1 cellular context compared by ENCODE assay signal in the genomic region with DNA sequence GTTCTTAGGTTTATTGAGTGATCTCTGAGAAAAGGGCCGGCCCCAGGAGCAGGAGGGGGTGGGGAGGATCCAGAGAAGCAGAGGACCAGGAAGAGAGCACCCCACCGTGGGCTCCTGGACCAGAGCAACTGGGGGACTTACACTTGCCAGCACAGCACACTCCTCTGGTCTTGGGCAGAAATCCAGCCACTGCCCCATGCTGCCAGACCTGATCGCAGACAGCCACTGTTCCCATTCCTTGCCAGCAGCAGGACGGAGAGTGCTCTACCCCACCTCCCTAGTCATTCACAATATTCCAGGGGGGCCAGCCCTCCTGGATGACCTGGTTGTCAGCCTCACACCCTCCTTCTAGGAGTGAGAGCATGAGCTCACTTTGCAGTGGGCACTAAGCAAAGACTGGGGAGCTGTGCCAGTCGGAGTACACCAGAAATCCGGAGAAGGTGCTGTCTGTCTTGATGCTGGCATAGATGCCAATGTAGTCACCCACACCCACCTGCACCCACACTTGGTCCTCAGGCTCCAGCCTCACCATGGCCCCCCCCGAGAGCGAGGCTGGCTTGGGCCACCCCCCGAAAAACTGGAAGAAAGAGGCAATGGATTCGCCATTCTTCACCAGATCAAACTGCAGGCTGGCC.
TF ChIP-seq lines count a peak whose summit lies in the region.

No MANE protein-coding gene starts in this region.

TF ChIP-seq in H1, 55 proteins besides CTCF, POLR2A, EP300 and RAD21:
- no peak for TF ChIP-seq KDM4A (IDR thresholded peaks at IDR 0.05; ENCODE audit: low read depth, low read length, severe bottlenecking)
- TF ChIP-seq SP2 (IDR thresholded peaks at IDR 0.05; ENCODE audit: low read length), result no peak
- no peak for TF ChIP-seq SP1 (IDR thresholded peaks at IDR 0.05; ENCODE audit: low read depth, low read length)
- TF ChIP-seq TCF12 (IDR thresholded peaks at IDR 0.05; ENCODE audit: low read depth, low read length), result no peak
- TF ChIP-seq YY1 (IDR thresholded peaks at IDR 0.05; ENCODE audit: low read depth, low read length), result no peak
- TF ChIP-seq TBP (IDR thresholded peaks at IDR 0.05; ENCODE audit: low read depth, low read length), result no peak
- no peak for TF ChIP-seq FOSL1 (IDR thresholded peaks at IDR 0.05; ENCODE audit: insufficient read depth, low read depth, low read length)
